10 cellular contexts compared by ENCODE assay signal in the genomic region with DNA sequence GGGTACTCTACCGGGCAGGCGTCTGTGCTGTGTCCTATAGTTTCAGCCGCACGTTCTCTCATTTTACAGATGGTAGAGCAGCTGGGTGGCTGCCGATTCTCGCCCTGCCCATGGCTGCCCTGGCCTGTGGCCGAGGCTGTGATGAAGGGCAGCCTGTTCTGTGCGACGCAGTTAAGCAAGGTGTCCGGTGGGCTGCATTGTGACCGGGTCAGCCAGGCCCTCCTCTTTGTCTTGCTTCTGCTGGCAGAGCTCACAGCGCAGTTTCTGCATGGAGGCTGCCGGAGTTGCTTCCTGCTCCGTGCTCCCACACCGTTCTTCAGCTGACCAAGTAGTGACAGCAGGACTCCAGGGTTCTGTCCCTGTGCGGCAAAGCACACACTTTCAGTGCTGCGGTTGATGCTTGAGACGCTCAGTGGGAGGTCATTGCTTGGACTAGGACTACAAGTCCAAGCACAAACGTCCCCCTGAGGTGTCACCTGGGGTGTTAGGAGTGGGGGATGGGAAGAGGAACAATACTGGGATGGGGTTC. TPM values are rescaled to one million over a fixed set of nuclear protein-coding genes. Genes with fewer than 3 reads are reported as not detected.
DNase-seq lines count a peak whose midpoint lies in the region; ATAC-seq and TF ChIP-seq lines count a peak whose summit lies in the region.
"Had no signal": no experiment of that assay in that cellular context is flagged by ENCODE, and none has a peak within 500 bp of the region (broad histone marks: within the 10 kb centered on the region; RNA-seq: fewer than 3 reads in every experiment).

No MANE protein-coding gene starts in this region.

- H3K9me2 ChIP-seq in hepatocyte (replicated peaks; ENCODE audit: insufficient read depth) = no peaks in the 10 kb centered on the region

- H3K4me2 ChIP-seq in hepatocyte = peak overlapping the region; percentile 71

- CTCF ChIA-PET in RWPE1 (lab: Yijun Ruan, JAX) = interaction anchor here (0.6 kb wide), 1 partner anchor 202 kb away, joined by 3 read pairs; no protein-coding TSS in a partner anchor

- H2AFZ ChIP-seq in hepatocyte = no peak overlapping the region

- no peak for DNase-seq in WERI-Rb-1
- no peak for DNase-seq in hepatocyte (ENCODE audit: low spot score)
- peak; percentile 64 for DNase-seq in sigmoid colon
- DNase-seq in stimulated activated CD4-positive, alpha-beta T cell treated with anti-CD3 and anti-CD28 coated beads, Interleukin-2, amount 100 ng/mL, for 48 hours = no peak
- no peak for DNase-seq in RWPE1 (ENCODE audit: low spot score)
- no peak for DNase-seq in KBM-7
- DNase-seq: CD4-positive, CD25-positive, alpha-beta regulatory T cell; MM.1S had no signal

- TF ChIP-seq POLR2A in sigmoid colon (IDR thresholded peaks at IDR 0.05) = no peak

- intact Hi-C loops in sigmoid colon (cut with DNase I) = no loop called here

- H3K9me3 ChIP-seq in WERI-Rb-1 (ENCODE audit: severe bottlenecking) (no peaks in the 10 kb centered on the region), hepatocyte (ENCODE audit: low read depth) (no peaks in the 10 kb centered on the region), sigmoid colon (no peaks in the 10 kb centered on the region)

- H3K4me1 ChIP-seq in hepatocyte (ENCODE audit: insufficient read depth) (peaks cover 37% of the 10 kb centered on the region), sigmoid colon (peaks cover 0 to 30% (median 22%) of the 10 kb centered on the region in 4 donors)

- no peak for TF ChIP-seq EP300 in sigmoid colon (IDR thresholded peaks at IDR 0.05)

- H3K36me3 ChIP-seq in WERI-Rb-1 = no peaks in the 10 kb centered on the region
- H3K36me3 ChIP-seq in hepatocyte (replicated peaks; ENCODE audit: insufficient read depth, low read depth) = no peaks in the 10 kb centered on the region
- no peaks in the 10 kb centered on the region for H3K36me3 ChIP-seq in sigmoid colon

- in situ Hi-C loops in KBM-7 (cut with MboI; ENCODE audit: low pct_unique_long_range_greater_than_20kb, low sequenced_read_pairs) = no loop called here

- POLR2A ChIA-PET in RWPE1 (lab: Yijun Ruan, JAX; ENCODE audit: low non-redundant PET) = no interaction called here

- no peak for TF ChIP-seq CTCF in C4-2B (conservative IDR thresholded peaks at IDR 0.05)
- no peak for TF ChIP-seq CTCF in WERI-Rb-1 (IDR thresholded peaks at IDR 0.05; ENCODE audit: low read depth, low read length)
- no peak for TF ChIP-seq CTCF in hepatocyte (IDR thresholded peaks at IDR 0.05; ENCODE audit: poor library complexity)
- no peak for TF ChIP-seq CTCF in sigmoid colon (IDR thresholded peaks at IDR 0.05)
- no peak for TF ChIP-seq CTCF in RWPE1 (conservative IDR thresholded peaks at IDR 0.05; ENCODE audit: low read depth)

- no peak for ATAC-seq in activated CD4-positive, CD25-positive, alpha-beta regulatory T cell treated with anti-CD3 and anti-CD28 coated beads, Interleukin-2, amount 50 U/mL, for 24 hours

- no peaks in the 10 kb centered on the region for H3K79me2 ChIP-seq in hepatocyte

- H3K4me3 ChIP-seq in WERI-Rb-1 (ENCODE audit: low read depth, low read length) (no peak overlapping the region), hepatocyte (no peak overlapping the region), sigmoid colon (no peak overlapping the region)

- no peaks in the 10 kb centered on the region for H3K27me3 ChIP-seq in WERI-Rb-1 (ENCODE audit: insufficient read depth, low read depth, severe bottlenecking)
- no peaks in the 10 kb centered on the region for H3K27me3 ChIP-seq in hepatocyte
- no peaks in the 10 kb centered on the region for H3K27me3 ChIP-seq in sigmoid colon

- H4K20me1 ChIP-seq in hepatocyte (ENCODE audit: insufficient read depth, poor library complexity, severe bottlenecking) = no peaks in the 10 kb centered on the region

- H3K27ac ChIP-seq in C4-2B = peak overlapping the region; percentile 89
- H3K27ac ChIP-seq in WERI-Rb-1 = peak overlapping the region; percentile 83
- peak overlapping the region; percentile 84 for H3K27ac ChIP-seq in hepatocyte
- H3K27ac ChIP-seq in sigmoid colon = peak overlapping the region; percentile 71 to 84 (median 74)
- no peak overlapping the region for H3K27ac ChIP-seq in RWPE1

- WGBS in hepatocyte (ENCODE audit: low lambda C conversion rate, missing lambda C conversion rate) = 88% methylated on average over 19 of the region's 19 CpGs
- WGBS in sigmoid colon, 2 donors = 83% methylated on average over 19 of the region's 19 CpGs

RNA-seq across cellular contexts. Expression of gene GADD45G, which starts 58.0 kb away (rescaled TPM):
- total RNA-seq in hepatocyte (14.7 and 15.7 TPM in 2 replicates), sigmoid colon (10 to 100 TPM in 3 of 4 donors, 1 to 10 TPM in 1; 5.7 to 37.8 (median 17.3) TPM)
- polyA plus RNA-seq in hepatocyte (45.1 and 47.8 TPM in 2 replicates), sigmoid colon (10 to 100 TPM in 2 of 3 donors, 1 to 10 TPM in 1; 8.6 to 26.3 (median 21.0) TPM)
